Comparison of ENCODE assay signal across 18 cellular contexts in the genomic region with DNA sequence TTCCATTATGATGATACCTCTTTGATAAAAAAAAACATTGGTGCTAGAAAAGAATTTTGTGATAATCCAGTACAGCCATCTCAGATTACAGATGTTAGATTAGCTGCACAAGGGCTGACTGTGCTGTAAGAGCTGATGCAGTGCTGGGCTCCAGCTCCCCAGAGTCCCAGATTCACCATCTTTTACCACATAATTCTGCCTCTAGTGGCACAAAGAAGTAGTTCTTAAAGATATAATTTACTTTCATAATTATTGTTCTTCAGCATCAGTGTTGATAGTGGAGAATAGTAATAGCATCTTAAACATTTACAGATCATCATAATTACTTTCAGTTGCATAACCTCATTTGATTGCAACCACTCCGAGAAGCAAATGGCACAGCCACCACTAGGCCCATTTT.
DNase-seq lines count a peak whose midpoint lies in the region; FAIRE-seq and TF ChIP-seq lines count a peak whose summit lies in the region.
"Had no signal": no experiment of that assay in that cellular context is flagged by ENCODE, and none has a peak within 500 bp of the region (broad histone marks: within the 10 kb centered on the region; RNA-seq: fewer than 3 reads in every experiment).

No MANE protein-coding gene starts in this region.

- TF ChIP-seq POLR2A in thyroid gland (IDR thresholded peaks at IDR 0.05) = no peak

- H3K36me3 ChIP-seq in bronchial epithelial cell (ENCODE audit: control insufficient read depth, insufficient read depth, low read length) = no peaks in the 10 kb centered on the region
- H3K36me3 ChIP-seq in thyroid gland = no peaks in the 10 kb centered on the region

- H3K27me3 ChIP-seq in bronchial epithelial cell (ENCODE audit: control insufficient read depth, insufficient read depth, low read length) (no peaks in the 10 kb centered on the region), thyroid gland (no peaks in the 10 kb centered on the region)

- H3K4me1 ChIP-seq in thyroid gland = no peaks in the 10 kb centered on the region

- DNase-seq in DMS53 (lab: John Stamatoyannopoulos, UW) (peak; percentile 51), DMS53 treated with DMSO at 0.1 percent for 48 hours (lab: John Stamatoyannopoulos, UW; ENCODE audit: unreplicated experiment) (no peak), bronchial epithelial cell (ENCODE audit: low read depth) (peak; percentile 15), retinal pigment epithelial cell (ENCODE audit: low read depth) (no peak), thyroid gland (no peak)
- peak; percentile 9 for DNase-seq in Jurkat, Clone E6-1 (ENCODE audit: low read depth, low spot score)
- no peak for DNase-seq in stimulated activated naive CD4-positive, alpha-beta T cell (lab: John Stamatoyannopoulos, UW)
- no peak for DNase-seq in stimulated activated CD4-positive, alpha-beta T cell treated with anti-CD3 and anti-CD28 coated beads, Interleukin-2, amount 100 ng/mL, for 48 hours
- DNase-seq: activated CD4-positive, alpha-beta T cell treated with anti-CD3 and anti-CD28 coated beads, Interleukin-2, amount 50 U/mL, for 48 hours; activated naive CD4-positive, alpha-beta T cell treated with Interleukin-2 at 50 U/mL for 16 hours; cortex of kidney; NCI-H1048; NCI-H524 treated with DMSO at 0.1 percent for 48 hours; nucleus accumbens; stimulated activated naive B cell treated with anti-CD40 and anti-IgM and Interleukin-4, amounts not matched to agents 10 μg/mL and 1 μg/mL and 100 μg/mL, for 72 hours had no signal

- 91 to 100% methylated on average over 1 of the region's 1 CpG for WGBS in thyroid gland, 2 donors

- H3K9me3 ChIP-seq in thyroid gland = no peaks in the 10 kb centered on the region

- H3K27ac ChIP-seq in thyroid gland = no peak overlapping the region

- no peak overlapping the region for H3K4me3 ChIP-seq in Jurkat, Clone E6-1 (ENCODE audit: low read length)
- H3K4me3 ChIP-seq in bronchial epithelial cell (ENCODE audit: low read depth, low read length) = no peak overlapping the region
- no peak overlapping the region for H3K4me3 ChIP-seq in retinal pigment epithelial cell (ENCODE audit: low read length)
- no peak overlapping the region for H3K4me3 ChIP-seq in thyroid gland (replicated peaks in 1 of 3)

- intact Hi-C loops in thyroid gland (cut with DNase I) = no loop called here

- no peak for FAIRE-seq in bronchial epithelial cell (lab: Jason Lieb, UNC)
- FAIRE-seq: A204.1, G401.6, GM19239 had no signal

- TF ChIP-seq CTCF in bronchial epithelial cell (IDR thresholded peaks at IDR 0.05; ENCODE audit: insufficient read depth, low read length, severe bottlenecking) (peak; percentile 13), retinal pigment epithelial cell (conservative IDR thresholded peaks at IDR 0.05; ENCODE audit: low read depth, low read length) (peak; percentile 35), thyroid gland (IDR thresholded peaks at IDR 0.05) (no peak)

Comparison
In these comparisons a context has a peak if more than half of its experiments do, and no peak if none do; other contexts are left out.
1. DNase-seq: peak in DMS53 (single experiment), Jurkat, Clone E6-1 (single experiment) and bronchial epithelial cell (single experiment); none in DMS53 treated with DMSO at 0.1 percent for 48 hours (single experiment), retinal pigment epithelial cell (single experiment), stimulated activated naive CD4-positive, alpha-beta T cell (0 of 6), stimulated activated CD4-positive, alpha-beta T cell treated with anti-CD3 and anti-CD28 coated beads, Interleukin-2, amount 100 ng/mL, for 48 hours (0 of 2) and thyroid gland (0 of 2).
2. CTCF ChIP-seq: peak in bronchial epithelial cell (single experiment) and retinal pigment epithelial cell (single experiment); none in thyroid gland (0 of 6).